In genomic region chr20:56855693-56856092, GRCh38 we compare ENCODE assay signal across 17 cellular contexts.
A peak's percentile ranks its signal among the peaks of the same experiment; 100 is the strongest.
DNase-seq lines count a peak whose midpoint lies in the region; ATAC-seq and TF ChIP-seq lines count a peak whose summit lies in the region.
"Had no signal": no experiment of that assay in that cellular context is flagged by ENCODE, and none has a peak within 500 bp of the region (broad histone marks: within the 10 kb centered on the region; RNA-seq: fewer than 3 reads in every experiment).

No MANE protein-coding gene starts in this region.

- no peak overlapping the region for H3K9ac ChIP-seq in trophoblast cell (ENCODE audit: low read length)
- H3K9ac ChIP-seq: BLaER1 treated with 17β-estradiol and CSF1 and Interleukin-3, amounts not matched to agents 10 nM and 100 nM had no signal

- H3K36me3 ChIP-seq in RWPE2 (ENCODE audit: low read depth) (no peaks in the 10 kb centered on the region), trophoblast cell (ENCODE audit: control insufficient read depth in 1 of 2, insufficient read depth in 2 of 2, low read length in 2 of 2) (no peaks in the 10 kb centered on the region), uterus (no peaks in the 10 kb centered on the region)
- H3K36me3 ChIP-seq: BLaER1 treated with 17β-estradiol and CSF1 and Interleukin-3, amounts not matched to agents 10 nM and 100 nM had no signal

- no peak for TF ChIP-seq POLR2A in uterus (IDR thresholded peaks at IDR 0.05)

- H3K18ac ChIP-seq in trophoblast cell (ENCODE audit: low read length) = no peak overlapping the region

- H2BK12ac ChIP-seq in trophoblast cell (ENCODE audit: low read length) = no peak overlapping the region

- no peak overlapping the region for H3K4me2 ChIP-seq in trophoblast cell (ENCODE audit: low read length)
- H3K4me2 ChIP-seq: A549; BLaER1 treated with 17β-estradiol and CSF1 and Interleukin-3, amounts not matched to agents 10 nM and 100 nM had no signal

- H3K4me1 ChIP-seq in RWPE2 (ENCODE audit: insufficient read depth, poor library complexity, severe bottlenecking) = no peaks in the 10 kb centered on the region
- peaks cover 16 to 24% of the 10 kb centered on the region in 2 experiments for H3K4me1 ChIP-seq in trophoblast cell (ENCODE audit: control insufficient read depth in 1 of 2, insufficient read depth in 2 of 2, low read length in 2 of 2)
- no peaks in the 10 kb centered on the region for H3K4me1 ChIP-seq in uterus

- no peak overlapping the region for H4K8ac ChIP-seq in trophoblast cell (ENCODE audit: low read depth, low read length)

- peak overlapping the region; percentile 33 for H4K91ac ChIP-seq in trophoblast cell (ENCODE audit: low read depth, low read length)

- H3K23ac ChIP-seq in trophoblast cell (ENCODE audit: low read length) = no peak overlapping the region

- peaks cover 15% of the 10 kb centered on the region for H3K79me1 ChIP-seq in trophoblast cell (ENCODE audit: low read length)

- no peak overlapping the region for H2AK5ac ChIP-seq in trophoblast cell (ENCODE audit: low read length)

- no peaks in the 10 kb centered on the region for H3K9me3 ChIP-seq in RWPE2 (ENCODE audit: severe bottlenecking)
- no peaks in the 10 kb centered on the region for H3K9me3 ChIP-seq in trophoblast cell (ENCODE audit: insufficient read depth, low read depth, low read length)
- H3K9me3 ChIP-seq in uterus = no peaks in the 10 kb centered on the region
- H3K9me3 ChIP-seq: A549; BLaER1 treated with 17β-estradiol and CSF1 and Interleukin-3, amounts not matched to agents 10 nM and 100 nM had no signal

- no peaks in the 10 kb centered on the region for H3K79me2 ChIP-seq in trophoblast cell (ENCODE audit: control insufficient read depth, insufficient read depth, low read length, poor library complexity)

- DNase-seq in RWPE2 (ENCODE audit: low spot score) = peak; percentile 66
- peak; percentile 11 for DNase-seq in fibroblast of mammary gland (ENCODE audit: low read depth)
- DNase-seq in trophoblast cell = no peak
- no peak for DNase-seq in uterus
- DNase-seq: AML-193; Caco-2; Calu3; CD4-positive, alpha-beta T cell; CD8-positive, alpha-beta T cell; DMS79 treated with DMSO at 0.1 percent for 48 hours; GF-D8 had no signal

- H4K12ac ChIP-seq in trophoblast cell (ENCODE audit: low read depth, low read length) = no peak overlapping the region

- WGBS in trophoblast cell (ENCODE audit: extremely low coverage, insufficient coverage, insufficient read length) = no CpG with 5 or more reads among the region's 7 CpGs

- H2BK120ac ChIP-seq in trophoblast cell (ENCODE audit: insufficient read depth, low read length, poor library complexity) = no peak overlapping the region

- no peak for TF ChIP-seq CTCF in RWPE2 (IDR thresholded peaks at IDR 0.05; ENCODE audit: poor library complexity, severe bottlenecking)
- TF ChIP-seq CTCF in fibroblast of mammary gland (conservative IDR thresholded peaks at IDR 0.05; ENCODE audit: control insufficient read depth, insufficient read depth, low read depth, low read length) = no peak
- TF ChIP-seq CTCF in uterus (IDR thresholded peaks at IDR 0.05) = no peak

- H3K27ac ChIP-seq in RWPE2 (ENCODE audit: poor library complexity, severe bottlenecking) = no peak overlapping the region
- no peak overlapping the region for H3K27ac ChIP-seq in trophoblast cell (ENCODE audit: low read depth, low read length)
- H3K27ac ChIP-seq in uterus = no peak overlapping the region
- H3K27ac ChIP-seq: 22Rv1; A549; BLaER1 treated with 17β-estradiol and CSF1 and Interleukin-3, amounts not matched to agents 10 nM and 100 nM; C4-2B had no signal

- ATAC-seq in RWPE2 (ENCODE audit: low read depth) (no peak), HG03139 (IDR thresholded peaks at IDR 0.05; ENCODE audit: unreplicated experiment) (no peak), GM19023 (IDR thresholded peaks at IDR 0.05; ENCODE audit: unreplicated experiment) (no peak)
- ATAC-seq: A549; CD8-positive, alpha-beta T cell had no signal

- H3K27me3 ChIP-seq in RWPE2 (ENCODE audit: insufficient read depth, poor library complexity, severe bottlenecking) (no peaks in the 10 kb centered on the region), trophoblast cell (ENCODE audit: insufficient read depth, low read length) (no peaks in the 10 kb centered on the region), uterus (no peaks in the 10 kb centered on the region)
- H3K27me3 ChIP-seq: BLaER1 treated with 17β-estradiol and CSF1 and Interleukin-3, amounts not matched to agents 10 nM and 100 nM had no signal

- H3K4me3 ChIP-seq in RWPE2 (ENCODE audit: severe bottlenecking) = no peak overlapping the region
- no peak overlapping the region for H3K4me3 ChIP-seq in fibroblast of mammary gland (ENCODE audit: control insufficient read depth, low read depth, low read length)
- no peak overlapping the region for H3K4me3 ChIP-seq in trophoblast cell (ENCODE audit: low read depth, low read length)
- no peak overlapping the region for H3K4me3 ChIP-seq in uterus
- H3K4me3 ChIP-seq: A549; BLaER1 treated with 17β-estradiol and CSF1 and Interleukin-3, amounts not matched to agents 10 nM and 100 nM had no signal

- H2BK5ac ChIP-seq in trophoblast cell (ENCODE audit: low read depth, low read length, poor library complexity) = no peak overlapping the region

- no peak overlapping the region for H3K14ac ChIP-seq in trophoblast cell (ENCODE audit: low read length)

- H2AFZ ChIP-seq in trophoblast cell (ENCODE audit: insufficient read depth, low read length, poor library complexity) = no peak overlapping the region

- no peak overlapping the region for H3K4ac ChIP-seq in trophoblast cell (ENCODE audit: low read depth, low read length)

- intact Hi-C loops in uterus (cut with DNase I; ENCODE audit: low total_unique reads) = no loop called here

Comparison
In these comparisons a context has a peak if more than half of its experiments do, and no peak if none do; other contexts are left out.
1. DNase-seq: peak in RWPE2 (single experiment) and fibroblast of mammary gland (single experiment); none in trophoblast cell (0 of 2) and uterus (0 of 2).